Comparison of ENCODE assay signal across 13 cellular contexts in genomic region chr2:24883946-24884345, GRCh38. TPM values are rescaled to one million over a fixed set of nuclear protein-coding genes. Genes with fewer than 3 reads are reported as not detected.
DNase-seq lines count a peak whose midpoint lies in the region; ATAC-seq and TF ChIP-seq lines count a peak whose summit lies in the region.
"Had no signal": no experiment of that assay in that cellular context is flagged by ENCODE, and none has a peak within 500 bp of the region (broad histone marks: within the 10 kb centered on the region; RNA-seq: fewer than 3 reads in every experiment).

No MANE protein-coding gene starts in this region.

- peaks cover 3% of the 10 kb centered on the region for H3K36me3 Mint-ChIP-seq in activated naive CD4-positive, alpha-beta T cell treated with anti-CD3 and anti-CD28 coated beads, Interleukin-2, amount 50 U/mL, for 24 hours
- peaks cover 9% of the 10 kb centered on the region for H3K36me3 Mint-ChIP-seq in activated naive CD4-positive, alpha-beta T cell treated with anti-CD3 and anti-CD28 coated beads, Interleukin-2, amount 10 ng/mL, durations not matched to agents 7 days and 5 days

- peak overlapping the region; percentile 5 for H3K27ac Mint-ChIP-seq in activated naive CD4-positive, alpha-beta T cell treated with anti-CD3 and anti-CD28 coated beads, Interleukin-2, amount 50 U/mL, for 24 hours
- H3K27ac Mint-ChIP-seq in activated naive CD4-positive, alpha-beta T cell treated with anti-CD3 and anti-CD28 coated beads, Interleukin-2, amount 10 ng/mL, durations not matched to agents 7 days and 5 days = no peak overlapping the region

- no peaks in the 10 kb centered on the region for H3K9me3 ChIP-seq in vagina

- H3K27ac ChIP-seq in vagina = peak overlapping the region; percentile 60

- CTCF ChIA-PET in activated naive CD4-positive, alpha-beta T cell treated with anti-CD3 and anti-CD28 coated beads, Interleukin-2, amount 10 ng/mL, durations not matched to agents 7 days and 5 days (lab: Charles Lee) = no interaction called here

- peaks cover 13% of the 10 kb centered on the region for H3K4me1 Mint-ChIP-seq in activated naive CD4-positive, alpha-beta T cell treated with anti-CD3 and anti-CD28 coated beads, Interleukin-2, amount 50 U/mL, for 24 hours
- H3K4me1 Mint-ChIP-seq in activated naive CD4-positive, alpha-beta T cell treated with anti-CD3 and anti-CD28 coated beads, Interleukin-2, amount 10 ng/mL, durations not matched to agents 7 days and 5 days = peaks cover 20% of the 10 kb centered on the region

- H3K4me3 Mint-ChIP-seq in activated naive CD4-positive, alpha-beta T cell treated with anti-CD3 and anti-CD28 coated beads, Interleukin-2, amount 50 U/mL, for 24 hours = no peak overlapping the region
- no peak overlapping the region for H3K4me3 Mint-ChIP-seq in activated naive CD4-positive, alpha-beta T cell treated with anti-CD3 and anti-CD28 coated beads, Interleukin-2, amount 10 ng/mL, durations not matched to agents 7 days and 5 days

- no peak for TF ChIP-seq POLR2A in vagina (IDR thresholded peaks at IDR 0.05)

- H3K4me1 ChIP-seq in vagina = peaks cover 23% of the 10 kb centered on the region

- no peak for ATAC-seq in HG03571 (IDR thresholded peaks at IDR 0.05; ENCODE audit: unreplicated experiment)
- no peak for ATAC-seq in HG03378 (IDR thresholded peaks at IDR 0.05; ENCODE audit: unreplicated experiment)

- H3K27me3 Mint-ChIP-seq in activated naive CD4-positive, alpha-beta T cell treated with anti-CD3 and anti-CD28 coated beads, Interleukin-2, amount 50 U/mL, for 24 hours = no peaks in the 10 kb centered on the region
- no peaks in the 10 kb centered on the region for H3K27me3 Mint-ChIP-seq in activated naive CD4-positive, alpha-beta T cell treated with anti-CD3 and anti-CD28 coated beads, Interleukin-2, amount 10 ng/mL, durations not matched to agents 7 days and 5 days

- H3K36me3 ChIP-seq in kidney epithelial cell (ENCODE audit: control insufficient read depth, insufficient read depth, low read length) = no peaks in the 10 kb centered on the region
- H3K36me3 ChIP-seq in vagina = no peaks in the 10 kb centered on the region

- H3K4me3 ChIP-seq in cardiac fibroblast (replicated peaks in 1 of 2; ENCODE audit: low read depth in 2 of 2, low read length in 2 of 2) (no peak overlapping the region), kidney epithelial cell (ENCODE audit: low read depth, low read length) (no peak overlapping the region), vagina (no peak overlapping the region)

- TF ChIP-seq CTCF in cardiac fibroblast (IDR thresholded peaks at IDR 0.05; ENCODE audit: low read depth, low read length) (no peak), kidney epithelial cell (IDR thresholded peaks at IDR 0.05; ENCODE audit: insufficient read depth, low read length, poor library complexity, severe bottlenecking) (no peak), vagina (IDR thresholded peaks at IDR 0.05) (no peak)

- no peaks in the 10 kb centered on the region for H3K9me3 Mint-ChIP-seq in activated naive CD4-positive, alpha-beta T cell treated with anti-CD3 and anti-CD28 coated beads, Interleukin-2, amount 50 U/mL, for 24 hours
- no peaks in the 10 kb centered on the region for H3K9me3 Mint-ChIP-seq in activated naive CD4-positive, alpha-beta T cell treated with anti-CD3 and anti-CD28 coated beads, Interleukin-2, amount 10 ng/mL, durations not matched to agents 7 days and 5 days

- no peak for DNase-seq in activated naive CD4-positive, alpha-beta T cell treated with anti-CD3 and anti-CD28 coated beads, Interleukin-2, amount 10 ng/mL, durations not matched to agents 7 days and 5 days
- DNase-seq in cardiac fibroblast (ENCODE audit: low read depth in 2 of 2) (peak; percentile 55 to 67), kidney epithelial cell (ENCODE audit: low read depth) (peak; percentile 34), vagina (ENCODE audit: extremely low spot score in 2 of 2) (peak in 1 of 2 donors; percentile 25), NOMO-1 (lab: John Stamatoyannopoulos, UW; ENCODE audit: unreplicated experiment in 2 of 2) (no peak)
- DNase-seq: activated CD4-positive, alpha-beta T cell treated with anti-CD3 and anti-CD28 coated beads for 1 hour; activated naive CD4-positive, alpha-beta T cell; dermis blood vessel endothelial cell; NCI-H526 treated with DMSO at 0.1 percent for 48 hours; stimulated activated CD8-positive, alpha-beta memory T cell treated with anti-CD3 and anti-CD28 coated beads, Interleukin-4, amount 100 ng/mL, for 48 hours had no signal

- H3K27me3 ChIP-seq in kidney epithelial cell (ENCODE audit: control insufficient read depth, insufficient read depth, low read length) (no peaks in the 10 kb centered on the region), vagina (no peaks in the 10 kb centered on the region)

- intact Hi-C loops in vagina (cut with DNase I) = no loop called here

RNA-seq across cellular contexts. Expression of gene ADCY3, which starts 36.1 kb away (rescaled TPM):
- total RNA-seq in kidney epithelial cell = 24.5 and 37.0 TPM in 2 replicates
- total RNA-seq in vagina = 90.6 TPM

Comparison
In these comparisons a context has a peak if more than half of its experiments do, and no peak if none do; other contexts are left out.
1. DNase-seq: peak in cardiac fibroblast (2 of 2) and kidney epithelial cell (single experiment); none in activated naive CD4-positive, alpha-beta T cell treated with anti-CD3 and anti-CD28 coated beads, Interleukin-2, amount 10 ng/mL, durations not matched to agents 7 days and 5 days (single experiment) and NOMO-1 (0 of 2).